In genomic region chr7:70720191-70720873, GRCh38 we compare ENCODE assay signal across 1 cellular context.
TF ChIP-seq lines count a peak whose summit lies in the region.

No MANE protein-coding gene starts in this region.

TF ChIP-seq in GM12878, 131 proteins besides CTCF, POLR2A, EP300 and RAD21 (continued from another document):
- 0 out of 2 replicates have a peak, but pooled peaks have one; percentile 39 for TF ChIP-seq MLLT1 (IDR thresholded peaks at IDR 0.05)
- TF ChIP-seq FOXM1 (IDR thresholded peaks at IDR 0.05; ENCODE audit: low read depth, low read length), result 0 out of 2 replicates have a peak, but pooled peaks have one; percentile 20
- no peak for TF ChIP-seq KDM1A (IDR thresholded peaks at IDR 0.05; ENCODE audit: borderline replicate concordance)
- no peak for TF ChIP-seq MYB (IDR thresholded peaks at IDR 0.05; ENCODE audit: borderline replicate concordance, low read depth, low read length)
